Comparison of ENCODE assay signal across 31 cellular contexts in the genomic region with DNA sequence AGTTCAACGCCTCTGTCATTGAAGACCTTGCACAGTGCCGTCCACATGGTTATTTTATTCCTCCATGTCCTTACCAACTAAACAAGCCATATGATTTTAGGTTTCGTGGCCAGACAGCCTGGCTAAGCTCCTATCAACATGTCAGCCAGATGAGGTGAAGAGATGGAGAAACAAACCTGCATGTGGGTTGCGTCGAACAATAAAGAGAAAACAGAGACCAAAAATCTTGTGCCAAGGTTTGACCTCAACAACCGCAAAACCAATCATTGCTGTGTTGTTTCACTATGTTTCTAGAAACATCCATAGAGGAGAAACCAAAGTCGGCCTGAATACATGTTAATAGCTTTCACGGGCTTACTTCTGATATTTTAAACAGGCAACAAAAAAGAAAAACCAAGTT.
"Had no signal": no experiment of that assay in that cellular context is flagged by ENCODE, and none has a peak within 500 bp of the region (broad histone marks: within the 10 kb centered on the region; RNA-seq: fewer than 3 reads in every experiment).

No MANE protein-coding gene starts in this region.

- H3K27me3 ChIP-seq: SJCRH30 had no signal

- H3K27ac ChIP-seq: PC-9, RWPE1, SJCRH30, SK-N-MC had no signal

- H3K36me3 ChIP-seq: SJCRH30 had no signal

- H3K4me3 Mint-ChIP-seq: T-cell had no signal

- H3K27ac Mint-ChIP-seq: T-cell had no signal

- ATAC-seq: Panc1, Right ventricle myocardium inferior, T-cell had no signal

- DNase-seq: Karpas-422, MM.1S, NCI-H1092, NCI-H1105 treated with DMSO at 0.1 percent for 48 hours, NCI-H1417, NCI-H1436, NCI-H146, NCI-H1694, NCI-H187, NCI-H1930, NCI-H2029 treated with DMSO at 0.1 percent for 48 hours, NCI-H2081 treated with DMSO at 0.1 percent for 48 hours, NCI-H2107, NCI-H2171, NCI-H226, NCI-H446 treated with DMSO at 0.1 percent for 48 hours, NCI-H510A, NCI-H524, NCI-H526, NCI-H69, NCI-H748 treated with DMSO at 0.1 percent for 48 hours, NCI-H82, PC-9, SHP77, SIG-M5, SJCRH30, T-cell had no signal

- H3K9me3 ChIP-seq: SJCRH30 had no signal

- H2AFZ ChIP-seq: PC-9 had no signal

- H3K9me3 Mint-ChIP-seq: T-cell had no signal

- H3K4me1 ChIP-seq: SJCRH30 had no signal

- H3K4me2 ChIP-seq: PC-9 had no signal

- H3K4me3 ChIP-seq: PC-9, SJCRH30, SK-N-MC had no signal

- H3K27me3 Mint-ChIP-seq: T-cell had no signal
